ENCODE assay signal across 14 cellular contexts in genomic region chr22:38289583-38290082, GRCh38. TPM values are rescaled to one million over a fixed set of nuclear protein-coding genes. Genes with fewer than 3 reads are reported as not detected.
DNase-seq lines count a peak whose midpoint lies in the region; ATAC-seq and TF ChIP-seq lines count a peak whose summit lies in the region.
"Had no signal": no experiment of that assay in that cellular context is flagged by ENCODE, and none has a peak within 500 bp of the region (broad histone marks: within the 10 kb centered on the region; RNA-seq: fewer than 3 reads in every experiment).

No MANE protein-coding gene starts in this region.

- H3K4me1 ChIP-seq in HEK293 (ENCODE audit: control insufficient read depth, insufficient read depth, low read length) (no peaks in the 10 kb centered on the region), PC-9 (replicated peaks; ENCODE audit: insufficient read depth) (peaks cover 72% of the 10 kb centered on the region), adrenal gland (replicated peaks in 1 of 2) (no peaks in the 10 kb centered on the region)

- H3K9me2 ChIP-seq in PC-9 (ENCODE audit: insufficient read depth): no peaks in the 10 kb centered on the region

- peaks cover 0 to 3% of the 10 kb centered on the region in 2 donors for H3K4me1 Mint-ChIP-seq in natural killer cell treated with Interleukin-12 subunit alpha and Interleukin-12 subunit beta and Interleukin-15 and Interleukin-18, amount 100 ng/mL, for 72 hours (ENCODE audit: low read depth in 2 of 2)

- peak overlapping the region; percentile 35; the same call in 1 of the 2 replicates for H3K27ac ChIP-seq in HEK293 (ENCODE audit: extremely low read depth, low read depth, low read length)
- peak overlapping the region; percentile 94 for H3K27ac ChIP-seq in PC-9
- peak overlapping the region in 1 of 5 donors; percentile 1 for H3K27ac ChIP-seq in adrenal gland
- H3K27ac ChIP-seq: suprapubic skin had no signal

- CTCF ChIA-PET in HEK293 (lab: Yijun Ruan, JAX) (interaction anchor here (0.6 to 1.1 kb wide), 3 partner anchors 9 to 86 kb away, joined by 3 read pairs; no protein-coding TSS in a partner anchor), PC-9 (lab: Charles Lee) (interaction anchor here (0.9 to 1.4 kb wide), 3 partner anchors 29 to 187 kb away, joined by 3 to 8 read pairs (median 4); no protein-coding TSS in a partner anchor)

- peak; percentile 34 for ATAC-seq in sciatic nerve
- no peak for ATAC-seq in natural killer cell treated with Interleukin-12 subunit alpha and Interleukin-12 subunit beta and Interleukin-15 and Interleukin-18, amount 100 ng/mL, for 72 hours

- no peak for TF ChIP-seq POLR2A in adrenal gland (IDR thresholded peaks at IDR 0.05)

- peaks cover 80% of the 10 kb centered on the region for H3F3A ChIP-seq in PC-9 (ENCODE audit: insufficient read depth, low read depth)

- DNase-seq in PC-9 (peak; percentile 98 to 100), left kidney (ENCODE audit: low read depth, low spot score) (peak; percentile 26), sciatic nerve (ENCODE audit: low spot score) (no peak), DMS79 treated with DMSO at 0.1 percent for 48 hours (lab: John Stamatoyannopoulos, UW) (no peak), adrenal gland (no peak)
- no peak for DNase-seq in natural killer cell treated with Interleukin-12 subunit alpha and Interleukin-12 subunit beta and Interleukin-15 and Interleukin-18, amount 100 ng/mL, for 72 hours (ENCODE audit: low spot score)
- DNase-seq: foreskin melanocyte; GOT3; NCI-H1694; OCI-M1; stimulated activated CD4-positive, alpha-beta T cell treated with anti-CD3 and anti-CD28 coated beads, Interleukin-1b, Interleukin-23, amount 100 ng/mL, for 48 hours had no signal

- H3K79me2 ChIP-seq in PC-9 (ENCODE audit: low read depth): peaks cover 11% of the 10 kb centered on the region

- H2AFZ ChIP-seq in PC-9: no peak overlapping the region

- no peaks in the 10 kb centered on the region for H3K27me3 ChIP-seq in PC-9 (ENCODE audit: insufficient read depth, low read depth)
- H3K27me3 ChIP-seq in adrenal gland: no peaks in the 10 kb centered on the region
- H3K27me3 ChIP-seq: suprapubic skin had no signal

- H3K27me3 Mint-ChIP-seq in natural killer cell treated with Interleukin-12 subunit alpha and Interleukin-12 subunit beta and Interleukin-15 and Interleukin-18, amount 100 ng/mL, for 72 hours: no peaks in the 10 kb centered on the region

- H3K9me3 Mint-ChIP-seq in natural killer cell treated with Interleukin-12 subunit alpha and Interleukin-12 subunit beta and Interleukin-15 and Interleukin-18, amount 100 ng/mL, for 72 hours: no peaks in the 10 kb centered on the region
- H3K9me3 Mint-ChIP-seq: activated T-helper 2 cell treated with anti-CD3 and anti-CD28 coated beads, Interferon-gamma antibody, Interleukin-2, Interleukin-4, amounts not matched to agents 10 μg/mL and 5 μg/mL and 100 μg/mL, durations not matched to agents 14 hours and 24 hours and 36 hours had no signal

- WGBS in adrenal gland, 4 donors: 71 to 86% (median 80%) methylated on average over 8 to 12 of the region's 12 CpGs

- H3K4me3 ChIP-seq in HEK293 (ENCODE audit: low read depth, low read length) (no peak overlapping the region), PC-9 (peak overlapping the region; percentile 3; the same call in 1 of the 2 replicates), adrenal gland (no peak overlapping the region)
- H3K4me3 ChIP-seq: suprapubic skin had no signal

- no peak overlapping the region for H3K27ac Mint-ChIP-seq in natural killer cell treated with Interleukin-12 subunit alpha and Interleukin-12 subunit beta and Interleukin-15 and Interleukin-18, amount 100 ng/mL, for 72 hours
- H3K27ac Mint-ChIP-seq: activated T-helper 2 cell treated with anti-CD3 and anti-CD28 coated beads, Interferon-gamma antibody, Interleukin-2, Interleukin-4, amounts not matched to agents 10 μg/mL and 5 μg/mL and 100 μg/mL, durations not matched to agents 14 hours and 24 hours and 36 hours had no signal

- H3K4me2 ChIP-seq in PC-9: peak overlapping the region; percentile 63

- POLR2A ChIA-PET in HEK293 (lab: Yijun Ruan, JAX): no interaction called here
- POLR2A ChIA-PET in PC-9 (lab: Charles Lee; ENCODE audit: unreplicated experiment): interaction anchor here (0.6 to 1.1 kb wide), 6 partner anchors 16 to 1061 kb away, joined by 3 to 13 read pairs (median 4); partner anchors contain the start of genes CSNK1E and MAFF

- peaks cover 11 to 56% of the 10 kb centered on the region in 2 experiments; a peak in 2 of 3 replicates for H3K36me3 ChIP-seq in HEK293 (ENCODE audit: control insufficient read depth in 2 of 2, insufficient read depth in 1 of 2, low read length in 2 of 2)
- peaks cover 5% of the 10 kb centered on the region; the same call in 1 of the 2 replicates for H3K36me3 ChIP-seq in PC-9 (ENCODE audit: low read depth)
- H3K36me3 ChIP-seq in adrenal gland (replicated peaks in 1 of 2): peaks cover 0 to 25% of the 10 kb centered on the region in 2 donors

- no peak overlapping the region for H3K4me3 Mint-ChIP-seq in natural killer cell treated with Interleukin-12 subunit alpha and Interleukin-12 subunit beta and Interleukin-15 and Interleukin-18, amount 100 ng/mL, for 72 hours

- intact Hi-C loops in PC-9 (cut with micrococcal nuclease; ENCODE audit: unreplicated experiment) (loop anchor here (1.0 to 10.0 kb wide), 3 partner anchors 9 to 145 kb away; no protein-coding TSS in a partner anchor), sciatic nerve (cut with DNase I) (no loop called here), adrenal gland (cut with DNase I) (no loop called here)

- BruUV-seq in PC-9 (replicated peaks; lab: Mats Ljungman, UMichigan): no TSS peak

- no peak for TF ChIP-seq CTCF in HEK293 (tag by site-specific recombination; IDR thresholded peaks at IDR 0.05)
- no peak for TF ChIP-seq CTCF in PC-9 (conservative IDR thresholded peaks at IDR 0.05)
- no peak for TF ChIP-seq CTCF in adrenal gland (IDR thresholded peaks at IDR 0.05)

- no peaks in the 10 kb centered on the region for H3K9me3 ChIP-seq in HEK293 (ENCODE audit: control insufficient read depth, insufficient read depth, low read depth, low read length)
- H3K9me3 ChIP-seq in PC-9 (ENCODE audit: insufficient read depth, low read depth): no peaks in the 10 kb centered on the region
- H3K9me3 ChIP-seq in adrenal gland (replicated peaks in 1 of 3): no peaks in the 10 kb centered on the region
- H3K9me3 ChIP-seq: suprapubic skin had no signal

- no peaks in the 10 kb centered on the region for H3K36me3 Mint-ChIP-seq in natural killer cell treated with Interleukin-12 subunit alpha and Interleukin-12 subunit beta and Interleukin-15 and Interleukin-18, amount 100 ng/mL, for 72 hours

- H4K20me1 ChIP-seq in PC-9 (ENCODE audit: insufficient read depth): no peaks in the 10 kb centered on the region

TF ChIP-seq in HEK293, 187 proteins besides CTCF, POLR2A, EP300 and RAD21:
- TF ChIP-seq ZNF274 (IDR thresholded peaks at IDR 0.05; ENCODE audit: low read length) (no peak), ZNF274 (tag by site-specific recombination; IDR thresholded peaks at IDR 0.05; ENCODE audit: borderline replicate concordance) (no peak), ZBTB17 (tag by site-specific recombination; IDR thresholded peaks at IDR 0.05) (0 out of 2 replicates have a peak, but pooled peaks have one; percentile 44), KLF1 (tag by site-specific recombination; IDR thresholded peaks at IDR 0.05) (no peak)

RNA-seq across cellular contexts. Expression of gene TMEM184B, which starts 16.8 kb away (rescaled TPM):
- total RNA-seq in PC-9 (2021): 185 and 192 TPM in 2 replicates
- 72.7 TPM for total RNA-seq in sciatic nerve
- 10 to 100 TPM; 59.4 to 59.8 TPM for total RNA-seq in natural killer cell treated with Interleukin-12 subunit alpha and Interleukin-12 subunit beta and Interleukin-15 and Interleukin-18, amount 100 ng/mL, for 72 hours
- total RNA-seq in adrenal gland: 100 to 1,000 TPM in 1 of 8 donors, 10 to 100 TPM in 7; 35.4 to 107 (median 48.9) TPM
- polyA plus RNA-seq in adrenal gland: 10 to 100 TPM; 17.4 to 27.1 (median 23.1) TPM

RNA-seq across cellular contexts. Expression of gene CSNK1E, which starts 27.6 kb away (rescaled TPM):
- total RNA-seq in PC-9 (2021) (331 and 348 TPM in 2 replicates), sciatic nerve (184 TPM), adrenal gland (100 to 1,000 TPM in 1 of 8 donors, 10 to 100 TPM in 7; 28.4 to 112 (median 73.7) TPM)
- total RNA-seq in natural killer cell treated with Interleukin-12 subunit alpha and Interleukin-12 subunit beta and Interleukin-15 and Interleukin-18, amount 100 ng/mL, for 72 hours: 100 to 1,000 TPM; 107 to 156 TPM
- 100 to 1,000 TPM in 1 of 3 donors, 10 to 100 TPM in 2; 49.1 to 142 (median 85.2) TPM for polyA plus RNA-seq in adrenal gland

Comparison
In these comparisons a context has a peak if more than half of its experiments do, and no peak if none do; other contexts are left out.
1. DNase-seq: peak in PC-9 (2 of 2) and left kidney (single experiment); none in sciatic nerve (single experiment), natural killer cell treated with Interleukin-12 subunit alpha and Interleukin-12 subunit beta and Interleukin-15 and Interleukin-18, amount 100 ng/mL, for 72 hours (single experiment), DMS79 treated with DMSO at 0.1 percent for 48 hours (single experiment) and adrenal gland (0 of 7).